8 cellular contexts compared by ENCODE assay signal in genomic region chrX:1249101-1249887, GRCh38. TPM values are rescaled to one million over a fixed set of nuclear protein-coding genes. Genes with fewer than 3 reads are reported as not detected.
DNase-seq lines count a peak whose midpoint lies in the region; ATAC-seq and TF ChIP-seq lines count a peak whose summit lies in the region.

No MANE protein-coding gene starts in this region.

- no peaks in the 10 kb centered on the region for H3K9me1 ChIP-seq in IMR-90 (ENCODE audit: insufficient read depth, low read length)

- H3K14ac ChIP-seq in IMR-90 (replicated peaks; ENCODE audit: low read depth, low read length), result no peak overlapping the region

- intact Hi-C loops in IMR-90 (cut with micrococcal nuclease) (loop anchor here (5.0 kb wide), 1 partner anchor 133 kb away; no protein-coding TSS in a partner anchor), vagina (cut with DNase I) (no loop called here)

- H2BK5ac ChIP-seq in IMR-90 (ENCODE audit: low read depth, low read length, poor library complexity, severe bottlenecking), result no peak overlapping the region

- no peak overlapping the region for H3K23ac ChIP-seq in IMR-90 (ENCODE audit: low read depth, low read length)

- peak overlapping the region; percentile 6 to 64 (median 41); a peak in 15 of 20 replicates for H3K4me3 ChIP-seq in BLaER1 treated with 17β-estradiol and CSF1 and Interleukin-3, amounts not matched to agents 10 nM and 100 nM
- H3K4me3 ChIP-seq in IMR-90 (ENCODE audit: insufficient read depth, low read depth, low read length) (no peak overlapping the region), vagina (peak overlapping the region in 1 of 2 donors; percentile 19)

- dilution Hi-C loops in IMR-90 (cut with HindIII; ENCODE audit: low sequenced_read_pairs, unreplicated experiment), result no loop called here

- peaks cover 7% of the 10 kb centered on the region for H3K9me3 Mint-ChIP-seq in activated naive CD8-positive, alpha-beta T cell (ENCODE audit: low read depth)
- no peaks in the 10 kb centered on the region for H3K9me3 Mint-ChIP-seq in immature natural killer cell

- no peaks in the 10 kb centered on the region for H3K9me3 ChIP-seq in BLaER1 treated with 17β-estradiol and CSF1 and Interleukin-3, amounts not matched to agents 10 nM and 100 nM (replicated peaks in 1 of 11)
- peaks cover 2% of the 10 kb centered on the region; the same call in 1 of the 2 replicates for H3K9me3 ChIP-seq in IMR-90 (ENCODE audit: control insufficient read depth, insufficient read depth, low read length)
- H3K9me3 ChIP-seq in vagina, result no peaks in the 10 kb centered on the region

- H3K18ac ChIP-seq in IMR-90 (ENCODE audit: low read depth, low read length), result no peak overlapping the region

- H3K9ac ChIP-seq in BLaER1 treated with 17β-estradiol and CSF1 and Interleukin-3, amounts not matched to agents 10 nM and 100 nM, result peak overlapping the region; percentile 74 to 89 (median 83)
- H3K9ac ChIP-seq in IMR-90 (ENCODE audit: low read depth, low read length), result no peak overlapping the region

- POLR2A ChIA-PET in IMR-90 (lab: Charles Lee; ENCODE audit: unreplicated experiment), result no interaction called here

- no peak overlapping the region for H2AK5ac ChIP-seq in IMR-90 (ENCODE audit: low read depth, low read length)

- H3K36me3 ChIP-seq in BLaER1 treated with 17β-estradiol and CSF1 and Interleukin-3, amounts not matched to agents 10 nM and 100 nM, result no peaks in the 10 kb centered on the region
- H3K36me3 ChIP-seq in IMR-90 (ENCODE audit: control insufficient read depth, insufficient read depth, low read length) (no peaks in the 10 kb centered on the region), vagina (no peaks in the 10 kb centered on the region)

- TF ChIP-seq POLR2A in IMR-90 (IDR thresholded peaks at IDR 0.05; ENCODE audit: low read depth, low read length), result no peak
- TF ChIP-seq POLR2A in vagina (IDR thresholded peaks at IDR 0.05), result no peak

- peak overlapping the region; percentile 84 to 98 (median 92) for H3K4me2 ChIP-seq in BLaER1 treated with 17β-estradiol and CSF1 and Interleukin-3, amounts not matched to agents 10 nM and 100 nM
- H3K4me2 ChIP-seq in IMR-90 (ENCODE audit: low read depth, low read length), result no peak overlapping the region

- no peaks in the 10 kb centered on the region for H3K27me3 ChIP-seq in BLaER1 treated with 17β-estradiol and CSF1 and Interleukin-3, amounts not matched to agents 10 nM and 100 nM
- H3K27me3 ChIP-seq in IMR-90 (ENCODE audit: control insufficient read depth, insufficient read depth, low read length), result no peaks in the 10 kb centered on the region
- H3K27me3 ChIP-seq in vagina, result no peaks in the 10 kb centered on the region

- peak overlapping the region; percentile 82 for H3K27ac Mint-ChIP-seq in activated naive CD8-positive, alpha-beta T cell
- peak overlapping the region; percentile 65 to 86 (median 78) for H3K27ac Mint-ChIP-seq in immature natural killer cell

- CTCF ChIA-PET in IMR-90 (lab: Yijun Ruan, JAX), result no interaction called here

- no peak overlapping the region for H2BK120ac ChIP-seq in IMR-90 (ENCODE audit: low read depth, low read length)

- TF ChIP-seq CTCF in IMR-90 (conservative IDR thresholded peaks at IDR 0.05; ENCODE audit: low read depth, low read length) (no peak), vagina (IDR thresholded peaks at IDR 0.05) (no peak)

- no peak overlapping the region for H3K4ac ChIP-seq in IMR-90 (ENCODE audit: low read depth, low read length)

- peak overlapping the region; percentile 61 for H3K4me3 Mint-ChIP-seq in activated naive CD8-positive, alpha-beta T cell
- H3K4me3 Mint-ChIP-seq in immature natural killer cell, result peak overlapping the region; percentile 65 to 72 (median 67)

- no peaks in the 10 kb centered on the region for H3K36me3 Mint-ChIP-seq in activated naive CD8-positive, alpha-beta T cell
- no peaks in the 10 kb centered on the region for H3K36me3 Mint-ChIP-seq in immature natural killer cell

- no peak overlapping the region for H3K56ac ChIP-seq in IMR-90 (ENCODE audit: extremely low read depth, insufficient read depth, low read length)

- no peak overlapping the region for H2AFZ ChIP-seq in IMR-90 (replicated peaks; ENCODE audit: low read length, poor library complexity)

- peaks cover 18 to 46% (median 29%) of the 10 kb centered on the region in 10 experiments for H3K4me1 ChIP-seq in BLaER1 treated with 17β-estradiol and CSF1 and Interleukin-3, amounts not matched to agents 10 nM and 100 nM
- H3K4me1 ChIP-seq in IMR-90 (ENCODE audit: control insufficient read depth, insufficient read depth, low read length) (no peaks in the 10 kb centered on the region), vagina (peaks cover 13% of the 10 kb centered on the region)

- H4K20me1 ChIP-seq in BLaER1 treated with 17β-estradiol and CSF1 and Interleukin-3, amounts not matched to agents 10 nM and 100 nM, result no peaks in the 10 kb centered on the region
- no peaks in the 10 kb centered on the region for H4K20me1 ChIP-seq in IMR-90 (ENCODE audit: insufficient read depth, low read length)

- H3K27ac ChIP-seq in BLaER1 treated with 17β-estradiol and CSF1 and Interleukin-3, amounts not matched to agents 10 nM and 100 nM, result peak overlapping the region; percentile 82 to 98 (median 94)
- H3K27ac ChIP-seq in IMR-90 (ENCODE audit: insufficient read depth, low read length) (no peak overlapping the region), vagina (no peak overlapping the region)

- H3K4me1 Mint-ChIP-seq in activated naive CD8-positive, alpha-beta T cell (ENCODE audit: low read depth), result peaks cover 18% of the 10 kb centered on the region
- peaks cover 22 to 27% of the 10 kb centered on the region in 2 donors for H3K4me1 Mint-ChIP-seq in immature natural killer cell

- H3K27me3 Mint-ChIP-seq in activated naive CD8-positive, alpha-beta T cell, result no peaks in the 10 kb centered on the region
- peaks cover 3 to 9% (median 4%) of the 10 kb centered on the region in 3 donors for H3K27me3 Mint-ChIP-seq in immature natural killer cell (ENCODE audit: low read depth in 3 of 3)

- H3K79me1 ChIP-seq in IMR-90 (ENCODE audit: low read depth in 1 of 2, low read length in 2 of 2), result no peaks in the 10 kb centered on the region

- H4K5ac ChIP-seq in IMR-90 (ENCODE audit: low read depth, low read length), result no peak overlapping the region

- TF ChIP-seq RAD21 in IMR-90 (IDR thresholded peaks at IDR 0.05; ENCODE audit: low read length), result no peak

- ATAC-seq in IMR-90 (ENCODE audit: low read depth) (peak; percentile 44), GM21737 (IDR thresholded peaks at IDR 0.05; ENCODE audit: unreplicated experiment) (no peak)

- H2BK20ac ChIP-seq in IMR-90 (ENCODE audit: low read depth, low read length), result no peak overlapping the region

- H2BK15ac ChIP-seq in IMR-90 (ENCODE audit: low read depth, low read length), result no peak overlapping the region

- no peak overlapping the region for H2AK9ac ChIP-seq in IMR-90 (replicated peaks; ENCODE audit: low read depth, low read length, poor library complexity)

- no CpG with 5 or more reads among the region's 22 CpGs for WGBS in IMR-90 (ENCODE audit: extremely low coverage in 2 of 2, insufficient read length in 1 of 2), 2 experiments

- no TSS peak for BruUV-seq in IMR-90 (replicated peaks; lab: Mats Ljungman, UMichigan)

- no peak overlapping the region for H4K91ac ChIP-seq in IMR-90 (ENCODE audit: insufficient read depth, low read depth, low read length)

- no peak for DNase-seq in IMR-90
- DNase-seq in immature natural killer cell, result peak; percentile 37 to 56 (median 44)
- DNase-seq in stimulated activated CD4-positive, alpha-beta T cell treated with anti-CD3 and anti-CD28 coated beads, Interleukin-4, amount 100 ng/mL, for 4 hours, result peak; percentile 38 to 58
- no peak for DNase-seq in vagina (ENCODE audit: extremely low spot score in 2 of 2)
- no peak for DNase-seq in GM19238 (ENCODE audit: insufficient read length, low spot score)

- in situ Hi-C loops in IMR-90 (cut with MboI; ENCODE audit: low sequenced_read_pairs), result no loop called here

- H4K8ac ChIP-seq in IMR-90 (ENCODE audit: low read depth in 2 of 2, low read length in 2 of 2), result no peak overlapping the region

TF ChIP-seq in IMR-90, 13 proteins besides CTCF, POLR2A, EP300 and RAD21:
- TF ChIP-seq MXI1 (IDR thresholded peaks at IDR 0.05; ENCODE audit: borderline replicate concordance, low read depth, low read length) (0 out of 2 replicates have a peak, but pooled peaks have one; percentile 15), RCOR1 (IDR thresholded peaks at IDR 0.05; ENCODE audit: insufficient replicate concordance, low read length) (no peak), USF2 (IDR thresholded peaks at IDR 0.05; ENCODE audit: low read depth, low read length) (peak; percentile 30; the same call in 1 of the 2 replicates), NFE2L2 (IDR thresholded peaks at IDR 0.05; ENCODE audit: low read depth, low read length) (no peak)

RNA-seq across cellular contexts. Expression of gene CSF2RA, which starts 19.3 kb away (rescaled TPM):
- not detected in 2 replicates for total RNA-seq in IMR-90 (2012; rRNA removed)
- polyA plus RNA-seq in IMR-90 (2012; rRNA removed), result not detected in 2 replicates
- not detected in 2 replicates for polyA plus RNA-seq in IMR-90 (2012; cell fraction: cytosol; rRNA removed)
- polyA plus RNA-seq in IMR-90 (2012; cell fraction: nucleus; rRNA removed; ENCODE audit: low replicate concordance), result not detected in 2 replicates
- polyA plus RNA-seq in immature natural killer cell, result 10 to 100 TPM in 1 of 3 donors, 1 to 10 TPM in 2; 1.7 to 12.8 (median 6.6) TPM
- total RNA-seq in vagina, result 1.7 TPM

RNA-seq across cellular contexts. Expression of gene CRLF2, which starts 36.8 kb away (rescaled TPM):
- total RNA-seq in IMR-90 (2012; rRNA removed), result not detected in 2 replicates
- not detected in 2 replicates for polyA plus RNA-seq in IMR-90 (2012; rRNA removed)
- polyA plus RNA-seq in IMR-90 (2012; cell fraction: cytosol; rRNA removed), result not detected in 2 replicates
- polyA plus RNA-seq in IMR-90 (2012; cell fraction: nucleus; rRNA removed; ENCODE audit: low replicate concordance), result not detected in 2 replicates
- polyA plus RNA-seq in immature natural killer cell, result not detected
- total RNA-seq in vagina, result not detected

Comparison
In these comparisons a context has a peak if more than half of its experiments do, and no peak if none do; other contexts are left out.
1. H3K27ac ChIP-seq: peak in BLaER1 treated with 17β-estradiol and CSF1 and Interleukin-3, amounts not matched to agents 10 nM and 100 nM (11 of 11); none in IMR-90 (single experiment) and vagina (single experiment).
2. DNase-seq: peak in immature natural killer cell (3 of 3) and stimulated activated CD4-positive, alpha-beta T cell treated with anti-CD3 and anti-CD28 coated beads, Interleukin-4, amount 100 ng/mL, for 4 hours (2 of 2); none in IMR-90 (single experiment), vagina (0 of 2) and GM19238 (single experiment).